15 cellular contexts compared by ENCODE assay signal in genomic region chr15:91885714-91886265, GRCh38. TPM values are rescaled to one million over a fixed set of nuclear protein-coding genes. Genes with fewer than 3 reads are reported as not detected.
DNase-seq lines count a peak whose midpoint lies in the region; ATAC-seq and TF ChIP-seq lines count a peak whose summit lies in the region.
"Had no signal": no experiment of that assay in that cellular context is flagged by ENCODE, and none has a peak within 500 bp of the region (broad histone marks: within the 10 kb centered on the region; RNA-seq: fewer than 3 reads in every experiment).

No MANE protein-coding gene starts in this region.

- H3K27me3 ChIP-seq in heart left ventricle = no peaks in the 10 kb centered on the region
- no peaks in the 10 kb centered on the region for H3K27me3 ChIP-seq in left ventricle myocardium inferior (ENCODE audit: low read depth)
- H3K27me3 ChIP-seq in tibial artery = no peaks in the 10 kb centered on the region
- H3K27me3 ChIP-seq: brain microvascular endothelial cell, esophagus squamous epithelium had no signal

- H3K4me1 ChIP-seq in heart left ventricle (peaks cover 3 to 83% (median 46%) of the 10 kb centered on the region in 12 donors), left ventricle myocardium inferior (peaks cover 91% of the 10 kb centered on the region), tibial artery (peaks cover 0 to 43% (median 9%) of the 10 kb centered on the region in 4 donors)
- H3K4me1 ChIP-seq: Caco-2 had no signal

- 87 to 95% (median 90%) methylated on average over 7 of the region's 7 CpGs for WGBS in heart left ventricle, 4 donors

- TF ChIP-seq CTCF in heart left ventricle (IDR thresholded peaks at IDR 0.05) (peak in 8 of 12 donors; percentile 14 to 42 (median 26)), left ventricle myocardium inferior (IDR thresholded peaks at IDR 0.05; ENCODE audit: borderline replicate concordance) (peak; percentile 44), tibial artery (IDR thresholded peaks at IDR 0.05) (peak; percentile 28 to 42)

- H3K27ac ChIP-seq in heart left ventricle (no peak overlapping the region), left ventricle myocardium inferior (replicated peaks) (no peak overlapping the region), tibial artery (no peak overlapping the region)
- H3K27ac ChIP-seq: brain microvascular endothelial cell, esophagus squamous epithelium, skin epidermis had no signal

- TF ChIP-seq POLR2A in heart left ventricle (IDR thresholded peaks at IDR 0.05) = no peak

- DNase-seq in heart left ventricle (no peak), cardiac septum (ENCODE audit: low spot score) (no peak), RPMI7951 (ENCODE audit: low read depth) (peak; percentile 12), left ventricle myocardium inferior (no peak), tibial artery (no peak), NCI-H2171 treated with DMSO at 0.1 percent for 48 hours (lab: John Stamatoyannopoulos, UW) (no peak), SIG-M5 (lab: John Stamatoyannopoulos, UW) (no peak), NCI-H510A treated with DMSO at 0.1 percent for 48 hours (lab: John Stamatoyannopoulos, UW) (no peak)
- DNase-seq: activated T-cell treated with anti-CD3 and anti-CD28 coated beads for 4 hours, brain microvascular endothelial cell, Caco-2, esophagus squamous epithelium, T-helper 9 cell had no signal

- H3K9me3 ChIP-seq in heart left ventricle (no peaks in the 10 kb centered on the region), left ventricle myocardium inferior (replicated peaks) (no peaks in the 10 kb centered on the region), tibial artery (no peaks in the 10 kb centered on the region)
- H3K9me3 ChIP-seq: Caco-2, esophagus squamous epithelium had no signal

- H3K4me3 ChIP-seq in heart left ventricle = no peak overlapping the region
- H3K4me3 ChIP-seq in left ventricle myocardium inferior = no peak overlapping the region
- no peak overlapping the region for H3K4me3 ChIP-seq in tibial artery
- H3K4me3 ChIP-seq: esophagus squamous epithelium, skin epidermis had no signal

- H3K36me3 ChIP-seq in heart left ventricle (no peaks in the 10 kb centered on the region), left ventricle myocardium inferior (no peaks in the 10 kb centered on the region), tibial artery (no peaks in the 10 kb centered on the region)
- H3K36me3 ChIP-seq: brain microvascular endothelial cell, esophagus squamous epithelium had no signal

- ATAC-seq in heart left ventricle = peak in 3 of 4 donors; percentile 14 to 29 (median 22)

- intact Hi-C loops in heart left ventricle (cut with DNase I) (loop anchor here in 2 of 10 donors (5.0 kb wide), 2 partner anchors 37 to 87 kb away; no protein-coding TSS in a partner anchor), cardiac septum (cut with DNase I) (no loop called here), left ventricle myocardium inferior (cut with micrococcal nuclease) (no loop called here), tibial artery (cut with DNase I; ENCODE audit: low total_unique reads) (loop anchor here (10.0 kb wide), 1 partner anchor 189 kb away; no protein-coding TSS in a partner anchor)

RNA-seq across cellular contexts. Expression of gene SLCO3A1, which starts 32.3 kb away (rescaled TPM):
- total RNA-seq in heart left ventricle (10 to 100 TPM; 26.3 to 64.2 (median 50.2) TPM), cardiac septum (43.9 TPM), left ventricle myocardium inferior (56.8 TPM)
- 10 to 100 TPM; 38.9 to 59.6 TPM for polyA plus RNA-seq in heart left ventricle
- total RNA-seq in RPMI7951 (2014; rRNA removed; shearing (Covaris generic)) = 1.7 and 1.9 TPM in 2 replicates
- total RNA-seq: Caco-2, myocyte had no signal
